Comparison of ENCODE assay signal across 1 cellular context in the genomic region with DNA sequence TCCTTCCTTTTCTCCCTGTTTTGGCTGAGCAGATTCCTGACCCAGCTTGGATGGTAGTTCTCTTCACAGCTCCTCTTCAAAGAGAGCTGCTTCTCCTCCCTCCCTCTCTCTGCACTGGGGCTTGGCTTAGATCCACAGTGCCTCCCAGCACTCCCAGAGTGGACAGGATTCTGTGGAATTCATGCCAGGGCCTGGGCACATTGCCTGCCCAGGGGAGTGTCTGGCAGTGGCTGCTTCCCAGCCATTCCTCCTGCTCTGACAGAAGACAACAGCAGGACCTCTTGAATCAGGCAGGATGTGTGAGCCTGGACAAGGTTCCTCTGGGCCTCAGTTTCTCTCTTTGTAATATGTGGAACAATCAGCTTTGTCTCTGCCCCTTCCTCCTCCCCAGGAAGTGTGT.
TF ChIP-seq lines count a peak whose summit lies in the region.

No MANE protein-coding gene starts in this region.

TF ChIP-seq in GM23338, 12 proteins besides CTCF, POLR2A, EP300 and RAD21 (continued from another document):
- TF ChIP-seq, protein P1, sequence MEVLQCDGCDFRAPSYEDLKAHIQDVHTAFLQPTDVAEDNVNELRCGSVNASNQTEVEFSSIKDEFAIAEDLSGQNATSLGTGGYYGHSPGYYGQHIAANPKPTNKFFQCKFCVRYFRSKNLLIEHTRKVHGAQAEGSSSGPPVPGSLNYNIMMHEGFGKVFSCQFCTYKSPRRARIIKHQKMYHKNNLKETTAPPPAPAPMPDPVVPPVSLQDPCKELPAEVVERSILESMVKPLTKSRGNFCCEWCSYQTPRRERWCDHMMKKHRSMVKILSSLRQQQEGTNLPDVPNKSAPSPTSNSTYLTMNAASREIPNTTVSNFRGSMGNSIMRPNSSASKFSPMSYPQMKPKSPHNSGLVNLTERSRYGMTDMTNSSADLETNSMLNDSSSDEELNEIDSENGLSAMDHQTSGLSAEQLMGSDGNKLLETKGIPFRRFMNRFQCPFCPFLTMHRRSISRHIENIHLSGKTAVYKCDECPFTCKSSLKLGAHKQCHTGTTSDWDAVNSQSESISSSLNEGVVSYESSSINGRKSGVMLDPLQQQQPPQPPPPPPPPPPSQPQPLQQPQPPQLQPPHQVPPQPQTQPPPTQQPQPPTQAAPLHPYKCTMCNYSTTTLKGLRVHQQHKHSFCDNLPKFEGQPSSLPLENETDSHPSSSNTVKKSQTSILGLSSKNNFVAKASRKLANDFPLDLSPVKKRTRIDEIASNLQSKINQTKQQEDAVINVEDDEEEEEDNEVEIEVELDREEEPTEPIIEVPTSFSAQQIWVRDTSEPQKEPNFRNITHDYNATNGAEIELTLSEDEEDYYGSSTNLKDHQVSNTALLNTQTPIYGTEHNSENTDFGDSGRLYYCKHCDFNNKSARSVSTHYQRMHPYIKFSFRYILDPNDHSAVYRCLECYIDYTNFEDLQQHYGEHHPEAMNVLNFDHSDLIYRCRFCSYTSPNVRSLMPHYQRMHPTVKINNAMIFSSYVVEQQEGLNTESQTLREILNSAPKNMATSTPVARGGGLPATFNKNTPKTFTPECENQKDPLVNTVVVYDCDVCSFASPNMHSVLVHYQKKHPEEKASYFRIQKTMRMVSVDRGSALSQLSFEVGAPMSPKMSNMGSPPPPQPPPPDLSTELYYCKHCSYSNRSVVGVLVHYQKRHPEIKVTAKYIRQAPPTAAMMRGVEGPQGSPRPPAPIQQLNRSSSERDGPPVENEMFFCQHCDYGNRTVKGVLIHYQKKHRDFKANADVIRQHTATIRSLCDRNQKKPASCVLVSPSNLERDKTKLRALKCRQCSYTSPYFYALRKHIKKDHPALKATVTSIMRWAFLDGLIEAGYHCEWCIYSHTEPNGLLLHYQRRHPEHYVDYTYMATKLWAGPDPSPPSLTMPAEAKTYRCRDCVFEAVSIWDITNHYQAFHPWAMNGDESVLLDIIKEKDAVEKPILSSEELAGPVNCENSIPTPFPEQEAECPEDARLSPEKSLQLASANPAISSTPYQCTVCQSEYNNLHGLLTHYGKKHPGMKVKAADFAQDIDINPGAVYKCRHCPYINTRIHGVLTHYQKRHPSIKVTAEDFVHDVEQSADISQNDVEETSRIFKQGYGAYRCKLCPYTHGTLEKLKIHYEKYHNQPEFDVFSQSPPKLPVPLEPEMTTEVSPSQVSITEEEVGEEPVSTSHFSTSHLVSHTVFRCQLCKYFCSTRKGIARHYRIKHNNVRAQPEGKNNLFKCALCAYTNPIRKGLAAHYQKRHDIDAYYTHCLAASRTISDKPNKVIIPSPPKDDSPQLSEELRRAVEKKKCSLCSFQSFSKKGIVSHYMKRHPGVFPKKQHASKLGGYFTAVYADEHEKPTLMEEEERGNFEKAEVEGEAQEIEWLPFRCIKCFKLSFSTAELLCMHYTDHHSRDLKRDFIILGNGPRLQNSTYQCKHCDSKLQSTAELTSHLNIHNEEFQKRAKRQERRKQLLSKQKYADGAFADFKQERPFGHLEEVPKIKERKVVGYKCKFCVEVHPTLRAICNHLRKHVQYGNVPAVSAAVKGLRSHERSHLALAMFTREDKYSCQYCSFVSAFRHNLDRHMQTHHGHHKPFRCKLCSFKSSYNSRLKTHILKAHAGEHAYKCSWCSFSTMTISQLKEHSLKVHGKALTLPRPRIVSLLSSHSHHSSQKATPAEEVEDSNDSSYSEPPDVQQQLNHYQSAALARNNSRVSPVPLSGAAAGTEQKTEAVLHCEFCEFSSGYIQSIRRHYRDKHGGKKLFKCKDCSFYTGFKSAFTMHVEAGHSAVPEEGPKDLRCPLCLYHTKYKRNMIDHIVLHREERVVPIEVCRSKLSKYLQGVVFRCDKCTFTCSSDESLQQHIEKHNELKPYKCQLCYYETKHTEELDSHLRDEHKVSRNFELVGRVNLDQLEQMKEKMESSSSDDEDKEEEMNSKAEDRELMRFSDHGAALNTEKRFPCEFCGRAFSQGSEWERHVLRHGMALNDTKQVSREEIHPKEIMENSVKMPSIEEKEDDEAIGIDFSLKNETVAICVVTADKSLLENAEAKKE (CRISPR knock-in tag; IDR thresholded peaks at IDR 0.05) = no peak
- TF ChIP-seq JUNB (IDR thresholded peaks at IDR 0.05; ENCODE audit: unreplicated experiment) (no peak), ZNF331 (CRISPR knock-in tag; IDR thresholded peaks at IDR 0.05; ENCODE audit: low read depth) (no peak)
TF ChIP-seq in GM23338: peak in this region for 0.
